In the genomic region with DNA sequence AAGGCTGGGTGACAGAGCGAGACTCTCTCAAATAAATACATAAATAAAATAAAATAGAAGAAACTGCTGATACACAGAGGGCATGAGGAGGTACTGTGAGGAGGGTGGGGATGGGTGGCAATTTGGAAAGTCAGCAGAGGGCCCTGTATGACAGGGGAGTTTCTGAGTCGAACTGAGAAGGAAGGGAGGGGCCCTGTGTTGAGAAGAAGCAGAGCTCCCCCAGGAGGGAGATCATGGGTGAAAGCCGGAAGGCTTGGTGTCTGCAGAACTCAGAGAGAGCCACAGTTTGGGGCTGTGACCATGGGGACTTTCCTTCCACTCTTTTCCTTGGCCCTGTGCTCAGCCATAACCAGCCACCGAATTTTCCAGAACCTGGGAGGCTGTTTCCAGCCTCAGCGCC, we compare ENCODE assay signal across 16 cellular contexts. TPM values are rescaled to one million over a fixed set of nuclear protein-coding genes. Genes with fewer than 3 reads are reported as not detected.
DNase-seq lines count a peak whose midpoint lies in the region; ATAC-seq, FAIRE-seq and TF ChIP-seq lines count a peak whose summit lies in the region.
"Had no signal": no experiment of that assay in that cellular context is flagged by ENCODE, and none has a peak within 500 bp of the region (broad histone marks: within the 10 kb centered on the region; RNA-seq: fewer than 3 reads in every experiment).

No MANE protein-coding gene starts in this region.

- H3K23ac ChIP-seq in H1 (ENCODE audit: insufficient read length), result no peak overlapping the region

- no peaks in the 10 kb centered on the region for H3K79me2 ChIP-seq in H1 (ENCODE audit: control insufficient read depth in 1 of 2, insufficient read depth in 2 of 2, low read length in 2 of 2)

- H4K91ac ChIP-seq in H1 (replicated peaks; ENCODE audit: insufficient read length, low read length), result no peak overlapping the region

- H2BK5ac ChIP-seq in H1 (ENCODE audit: low read depth, low read length), result no peak overlapping the region

- no peaks in the 10 kb centered on the region for H3K9me3 Mint-ChIP-seq in activated CD4-positive, alpha-beta T cell treated with anti-CD3 and anti-CD28 coated beads for 36 hours (ENCODE audit: low read depth)
- H3K9me3 Mint-ChIP-seq: endodermal cell; naive thymus-derived CD8-positive, alpha-beta T cell; WTC11 had no signal

- H3K36me3 ChIP-seq in H1 (ENCODE audit: control insufficient read depth in 2 of 4, insufficient read depth in 4 of 4, low read length in 3 of 4), result no peaks in the 10 kb centered on the region

- no peak overlapping the region for H2AK5ac ChIP-seq in H1 (ENCODE audit: low read depth, low read length)

- no peak overlapping the region for H3K4ac ChIP-seq in H1 (replicated peaks; ENCODE audit: insufficient read length, low read depth, low read length)

- H3K18ac ChIP-seq in H1 (ENCODE audit: extremely low read depth, low read length), result no peak overlapping the region

- TF ChIP-seq POLR2A in H1 (IDR thresholded peaks at IDR 0.05; ENCODE audit: control extremely low read depth in 1 of 2, low read depth in 2 of 2, low read length in 2 of 2), result no peak

- no peak overlapping the region for H3K4me2 ChIP-seq in H1 (ENCODE audit: insufficient read depth in 1 of 2, low read depth in 2 of 2, low read length in 2 of 2)

- no peak overlapping the region; the same call in 1 of the 2 replicates for H4K8ac ChIP-seq in H1 (ENCODE audit: extremely low read depth, insufficient read depth, low read length)

- no peak for TF ChIP-seq EP300 in H1 (IDR thresholded peaks at IDR 0.05; ENCODE audit: borderline replicate concordance in 1 of 2, low read depth in 2 of 2, low read length in 2 of 2)

- no peak overlapping the region for H2BK120ac ChIP-seq in H1 (replicated peaks; ENCODE audit: low read depth, low read length)

- no peak overlapping the region for H2AFZ ChIP-seq in H1 (ENCODE audit: low read length)

- H3K27me3 Mint-ChIP-seq in activated CD4-positive, alpha-beta T cell treated with anti-CD3 and anti-CD28 coated beads for 36 hours, result peaks cover 3% of the 10 kb centered on the region

- peaks cover 69% of the 10 kb centered on the region for H3K4me1 Mint-ChIP-seq in activated CD4-positive, alpha-beta T cell treated with anti-CD3 and anti-CD28 coated beads for 36 hours

- H3K36me3 Mint-ChIP-seq in activated CD4-positive, alpha-beta T cell treated with anti-CD3 and anti-CD28 coated beads for 36 hours (ENCODE audit: low read depth), result no peaks in the 10 kb centered on the region
- H3K36me3 Mint-ChIP-seq: naive thymus-derived CD8-positive, alpha-beta T cell; WTC11 had no signal

- no peak overlapping the region for H3K9ac ChIP-seq in H1 (replicated peaks in 1 of 4; ENCODE audit: extremely low read depth in 1 of 4, low read depth in 3 of 4, low read length in 3 of 4)

- H4K20me1 ChIP-seq in H1 (replicated peaks in 1 of 2; ENCODE audit: control insufficient read depth in 1 of 2, insufficient read depth in 2 of 2, low read length in 2 of 2), result no peaks in the 10 kb centered on the region

- no peak for FAIRE-seq in H1 (lab: Jason Lieb, UNC)
- FAIRE-seq: A204.1 had no signal

- no peak overlapping the region for H3K56ac ChIP-seq in H1 (replicated peaks; ENCODE audit: insufficient read length, low read depth, low read length)

- TF ChIP-seq RAD21 in H1 (IDR thresholded peaks at IDR 0.05 in 1 of 2, conservative IDR thresholded peaks at IDR 0.05 in 1 of 2; ENCODE audit: low read depth in 2 of 2, low read length in 2 of 2), result no peak

- intact Hi-C loops in activated CD4-positive, alpha-beta T cell treated with anti-CD3 and anti-CD28 coated beads for 36 hours (cut with DNase I, micrococcal nuclease), result loop anchor here in 1 of 2 experiments (5.0 kb wide), 1 partner anchor 107 kb away; no protein-coding TSS in a partner anchor

- H3K14ac ChIP-seq in H1 (ENCODE audit: insufficient read length), result no peak overlapping the region

- H4K5ac ChIP-seq in H1 (ENCODE audit: insufficient read length, low read depth, low read length), result no peak overlapping the region

- no peaks in the 10 kb centered on the region for H3K23me2 ChIP-seq in H1 (ENCODE audit: low read depth, low read length)

- no peaks in the 10 kb centered on the region for H3K27me3 ChIP-seq in H1 (replicated peaks in 1 of 4; ENCODE audit: control insufficient read depth in 3 of 4, extremely low read depth in 1 of 4, insufficient read depth in 3 of 4, low read length in 3 of 4)

- no peak overlapping the region; the same call in 1 of the 2 replicates for H2BK12ac ChIP-seq in H1 (ENCODE audit: low read depth, low read length)

- TF ChIP-seq CTCF in H1 (IDR thresholded peaks at IDR 0.05; ENCODE audit: control extremely low read depth in 1 of 3, insufficient read depth in 1 of 3, low read depth in 1 of 3, low read length in 3 of 3), result no peak

- ATAC-seq in activated CD4-positive, alpha-beta T cell treated with anti-CD3 and anti-CD28 coated beads for 36 hours, result peak; percentile 50
- peak; percentile 36 for ATAC-seq in stimulated activated naive CD8-positive, alpha-beta T cell treated with anti-CD3 and anti-CD28 coated beads, Interleukin-15, Interleukin-2, amounts not matched to agents 100 U/mL and 50 U/mL, for 24 hours

- no peaks in the 10 kb centered on the region for H3K79me1 ChIP-seq in H1 (ENCODE audit: low read depth, low read length)

- H3K9me3 ChIP-seq in H1 (ENCODE audit: insufficient read depth in 2 of 2, low read depth in 1 of 2, low read length in 1 of 2), result no peaks in the 10 kb centered on the region

- peaks cover 0 to 9% (median 5%) of the 10 kb centered on the region in 4 experiments; a peak in 6 of 7 replicates for H3K4me1 ChIP-seq in H1 (replicated peaks in 1 of 4; ENCODE audit: control insufficient read depth in 3 of 4, insufficient read depth in 4 of 4, low read length in 3 of 4)

- H3K4me3 ChIP-seq in H1 (ENCODE audit: extremely low read depth in 1 of 4, insufficient read depth in 2 of 4, low read depth in 3 of 4, low read length in 4 of 4), result no peak overlapping the region

- H2BK15ac ChIP-seq in H1 (ENCODE audit: low read length), result peak overlapping the region; percentile 46; the same call in 1 of the 2 replicates

- 83% methylated on average over 5 of the region's 5 CpGs; no CpG with 5 or more reads in 1 of the 2 experiments for WGBS in H1 (ENCODE audit: extremely low coverage in 1 of 2, insufficient coverage in 1 of 2, insufficient read length in 1 of 2, insufficient replicate concordance in 2 of 2, low coverage in 1 of 2, low lambda C conversion rate in 2 of 2, missing lambda C conversion rate in 1 of 2), 2 experiments

- CTCF ChIA-PET in activated CD4-positive, alpha-beta T cell treated with anti-CD3 and anti-CD28 coated beads for 36 hours (lab: Charles Lee), result no interaction called here
- CTCF ChIA-PET in H1 (lab: Charles Lee; ENCODE audit: partially characterized antibody), result interaction anchor here (1.1 to 1.5 kb wide), 4 partner anchors 14 to 162 kb away, joined by 3 to 4 read pairs (median 3); no protein-coding TSS in a partner anchor

- DNase-seq in activated CD4-positive, alpha-beta T cell treated with anti-CD3 and anti-CD28 coated beads for 36 hours, result peak; percentile 66
- no peak for DNase-seq in activated CD4-positive, alpha-beta T cell treated with anti-CD3 and anti-CD28 coated beads, Interleukin-2, amount 50 U/mL, for 1 hour
- DNase-seq in T-helper 2 cell (peak in 3 of 5 experiments; percentile 17 to 84 (median 23)), H1 (ENCODE audit: low read depth in 1 of 2, low spot score in 2 of 2) (no peak), GM19238 (ENCODE audit: insufficient read length, low spot score) (no peak), SIG-M5 treated with dmso at 0.1 percent for 504 hours (lab: John Stamatoyannopoulos, UW; ENCODE audit: unreplicated experiment) (no peak), DMS53 (lab: John Stamatoyannopoulos, UW) (no peak)
- DNase-seq in stimulated activated naive CD8-positive, alpha-beta T cell treated with anti-CD3 and anti-CD28 coated beads, Interleukin-15, Interleukin-2, amounts not matched to agents 100 U/mL and 50 U/mL, for 24 hours, result no peak
- DNase-seq: amygdala, GOT3, KBM-7, OCI-M1 had no signal

- no peak overlapping the region for H3K27ac ChIP-seq in H1 (ENCODE audit: low read depth, low read length)

- H2BK20ac ChIP-seq in H1 (ENCODE audit: low read length), result 0 out of 2 replicates have a peak overlapping the region, but pooled peaks have one; percentile 61

- peak overlapping the region; percentile 59 for H3K27ac Mint-ChIP-seq in activated CD4-positive, alpha-beta T cell treated with anti-CD3 and anti-CD28 coated beads for 36 hours
- H3K27ac Mint-ChIP-seq: endodermal cell, WTC11 had no signal

- H3K4me3 Mint-ChIP-seq in activated CD4-positive, alpha-beta T cell treated with anti-CD3 and anti-CD28 coated beads for 36 hours, result no peak overlapping the region
- H3K4me3 Mint-ChIP-seq: endodermal cell, WTC11 had no signal

- POLR2A ChIA-PET in activated CD4-positive, alpha-beta T cell treated with anti-CD3 and anti-CD28 coated beads for 36 hours (lab: Charles Lee), result interaction anchor here (1.5 kb wide), 1 partner anchor 25 kb away, joined by 4 read pairs; the partner anchor contains the start of gene AFAP1
- POLR2A ChIA-PET in H1 (lab: Charles Lee; ENCODE audit: partially characterized antibody), result interaction anchor here (1.0 kb wide), 1 partner anchor 9 kb away, joined by 3 read pairs; no protein-coding TSS in a partner anchor

TF ChIP-seq in H1, 55 proteins besides CTCF, POLR2A, EP300 and RAD21:
- TF ChIP-seq SP2 (IDR thresholded peaks at IDR 0.05; ENCODE audit: low read length) (no peak), NANOG (IDR thresholded peaks at IDR 0.05; ENCODE audit: insufficient read depth, low read depth, low read length, poor library complexity, severe bottlenecking) (no peak), SRF (IDR thresholded peaks at IDR 0.05; ENCODE audit: low read depth, low read length) (no peak)

RNA-seq across cellular contexts. Expression of gene AFAP1, which starts 24.8 kb away (rescaled TPM):
- total RNA-seq in activated CD4-positive, alpha-beta T cell treated with anti-CD3 and anti-CD28 coated beads for 36 hours, result 10 to 100 TPM; 27.1 to 27.2 TPM
- 16.2 and 18.2 TPM in 2 replicates for total RNA-seq in H1 (2021; fragmentation: NEBNext Ultra II Directional; extraction: Animal tissue kit (Norgen Biotek cat#: 25700))
- polyA plus RNA-seq in H1 (2011; rRNA removed), result 3.6 and 5.1 TPM in 2 replicates
- polyA plus RNA-seq in H1 (2011; cell fraction: cytosol; rRNA removed), result 3.6 TPM
- 9.3 TPM for polyA plus RNA-seq in H1 (2011; cell fraction: nucleus; rRNA removed)
- polyA plus RNA-seq in H1 (2012, experiment 1 of 2), result 5.8 to 7.5 TPM (median 6.7 TPM) in 4 replicates
- 2.7 TPM for polyA plus RNA-seq in H1 (2012, experiment 2 of 2)
- 7.8 TPM for polyA plus RNA-seq in H1 (2013, experiment 1 of 2)
- 7.8 TPM for polyA plus RNA-seq in H1 (2013, experiment 2 of 2)
- 8.1 and 10.5 TPM in 2 replicates for polyA minus RNA-seq in H1 (2011; rRNA and poly(A)+ RNA removed)
- 5.6 TPM for polyA minus RNA-seq in H1 (2011; cell fraction: cytosol; rRNA and poly(A)+ RNA removed)
- polyA minus RNA-seq in H1 (2011; cell fraction: nucleus; rRNA and poly(A)+ RNA removed), result 16.3 TPM

Comparison
In these comparisons a context has a peak if more than half of its experiments do, and no peak if none do; other contexts are left out.
1. DNase-seq: peak in activated CD4-positive, alpha-beta T cell treated with anti-CD3 and anti-CD28 coated beads for 36 hours (single experiment) and T-helper 2 cell (3 of 5); none in activated CD4-positive, alpha-beta T cell treated with anti-CD3 and anti-CD28 coated beads, Interleukin-2, amount 50 U/mL, for 1 hour (single experiment), H1 (0 of 2), stimulated activated naive CD8-positive, alpha-beta T cell treated with anti-CD3 and anti-CD28 coated beads, Interleukin-15, Interleukin-2, amounts not matched to agents 100 U/mL and 50 U/mL, for 24 hours (single experiment), GM19238 (single experiment), SIG-M5 treated with dmso at 0.1 percent for 504 hours (single experiment) and DMS53 (single experiment).